ENCODE assay signal across 31 cellular contexts in genomic region chr2:171965238-171965637, GRCh38.
"Had no signal": no experiment of that assay in that cellular context is flagged by ENCODE, and none has a peak within 500 bp of the region (broad histone marks: within the 10 kb centered on the region; RNA-seq: fewer than 3 reads in every experiment).

No MANE protein-coding gene starts in this region.

- H3K4me3 ChIP-seq: left lung, lower lobe of right lung, pancreas, prostate gland, skin epidermis, stomach, testis, thyroid gland, transverse colon, upper lobe of left lung, vagina had no signal

- DNase-seq: hypothalamus; immature natural killer cell; kidney; left colon; left lung; lower lobe of right lung; mammary epithelial cell; mesenchymal stem cell; natural killer cell; nephron progenitor cell; nucleus accumbens; pancreas; posterior cingulate gyrus; retina; right cardiac atrium; stimulated activated CD4-positive, alpha-beta T cell treated with anti-CD3 and anti-CD28 coated beads, Interleukin-12 subunit alpha, Interleukin-12 subunit beta, amount 100 ng/mL, for 4 hours; stimulated activated CD4-positive, alpha-beta T cell treated with anti-CD3 and anti-CD28 coated beads, Interleukin-15, amount 100 ng/mL, for 24 hours; stimulated activated CD4-positive, alpha-beta T cell treated with anti-CD3 and anti-CD28 coated beads, Interleukin-2, amount 100 ng/mL, for 24 hours; stimulated activated CD4-positive, alpha-beta T cell treated with anti-CD3 and anti-CD28 coated beads, Interleukin-4, amount 100 ng/mL, for 1 hour; stimulated activated naive B cell treated with anti-CD40 and anti-IgM and Interleukin-4, amounts not matched to agents 10 μg/mL and 1 μg/mL and 100 μg/mL, for 72 hours; stimulated activated naive CD8-positive, alpha-beta T cell treated with anti-CD3 and anti-CD28 coated beads, Interleukin-15, Interleukin-2, amounts not matched to agents 100 U/mL and 50 U/mL, for 24 hours; stomach; testis; thyroid gland; transverse colon; upper lobe of left lung had no signal

- FAIRE-seq: islet of Langerhans, kidney, pancreas had no signal

- ATAC-seq: left colon; left lung; lower lobe of right lung; natural killer cell; pancreas; right cardiac atrium; sciatic nerve; stimulated activated naive B cell treated with anti-CD40 and anti-IgM and Interleukin-4, amounts not matched to agents 10 μg/mL and 1 μg/mL and 100 μg/mL, for 72 hours; stimulated activated naive CD8-positive, alpha-beta T cell treated with anti-CD3 and anti-CD28 coated beads, Interleukin-15, Interleukin-2, amounts not matched to agents 100 U/mL and 50 U/mL, for 24 hours had no signal

- H3K9me3 ChIP-seq: left lung, lower lobe of right lung, pancreas, prostate gland, stomach, testis, thyroid gland, transverse colon, upper lobe of left lung, vagina had no signal

- H3K27me3 ChIP-seq: left lung, pancreas, stomach, testis, thyroid gland, transverse colon, upper lobe of left lung, vagina had no signal

- H3K27ac Mint-ChIP-seq: immature natural killer cell; natural killer cell; nephron progenitor cell; stimulated activated naive B cell treated with anti-CD40 and anti-IgM and Interleukin-4, amounts not matched to agents 10 μg/mL and 1 μg/mL and 100 μg/mL, for 72 hours had no signal

- H3K36me3 ChIP-seq: prostate gland had no signal

- H3K27ac ChIP-seq: left lung, lower lobe of right lung, pancreas, prostate gland, skin epidermis, stomach, testis, thyroid gland, transverse colon, upper lobe of left lung, vagina had no signal

- H3K27me3 Mint-ChIP-seq: stimulated activated naive B cell treated with anti-CD40 and anti-IgM and Interleukin-4, amounts not matched to agents 10 μg/mL and 1 μg/mL and 100 μg/mL, for 72 hours had no signal

- H3K4me3 Mint-ChIP-seq: immature natural killer cell; natural killer cell; nephron progenitor cell; stimulated activated naive B cell treated with anti-CD40 and anti-IgM and Interleukin-4, amounts not matched to agents 10 μg/mL and 1 μg/mL and 100 μg/mL, for 72 hours had no signal

- H3K9me3 Mint-ChIP-seq: immature natural killer cell; natural killer cell; nephron progenitor cell; stimulated activated naive B cell treated with anti-CD40 and anti-IgM and Interleukin-4, amounts not matched to agents 10 μg/mL and 1 μg/mL and 100 μg/mL, for 72 hours had no signal

- H3K4me1 Mint-ChIP-seq: stimulated activated naive B cell treated with anti-CD40 and anti-IgM and Interleukin-4, amounts not matched to agents 10 μg/mL and 1 μg/mL and 100 μg/mL, for 72 hours had no signal

- H3K4me1 ChIP-seq: left lung, lower lobe of right lung, pancreas, prostate gland, stomach, testis, thyroid gland, transverse colon, upper lobe of left lung, vagina had no signal
